Comparison of ENCODE assay signal across 20 cellular contexts in genomic region chr12:32021346-32021773, GRCh38.
DNase-seq lines count a peak whose midpoint lies in the region; ATAC-seq and TF ChIP-seq lines count a peak whose summit lies in the region.
"Had no signal": no experiment of that assay in that cellular context is flagged by ENCODE, and none has a peak within 500 bp of the region (broad histone marks: within the 10 kb centered on the region; RNA-seq: fewer than 3 reads in every experiment).

No MANE protein-coding gene starts in this region.

- H3K4me1 Mint-ChIP-seq in activated naive CD8-positive, alpha-beta T cell (ENCODE audit: low read depth), result peaks cover 26% of the 10 kb centered on the region
- H3K4me1 Mint-ChIP-seq in activated naive CD8-positive, alpha-beta T cell treated with anti-CD3 and anti-CD28 coated beads for 36 hours, result peaks cover 26% of the 10 kb centered on the region
- H3K4me1 Mint-ChIP-seq in WTC11 (peaks cover 60% of the 10 kb centered on the region), nephron progenitor cell (peaks cover 24% of the 10 kb centered on the region)
- H3K4me1 Mint-ChIP-seq in CD8-positive, alpha-beta memory T cell, result peaks cover 17 to 25% (median 20%) of the 10 kb centered on the region in 3 donors

- no peak overlapping the region for H3K27ac ChIP-seq in CD8-positive, alpha-beta memory T cell (ENCODE audit: low read depth, low read length)
- no peak overlapping the region for H3K27ac ChIP-seq in right atrium auricular region
- H3K27ac ChIP-seq: BLaER1, GM23248 had no signal

- H3K4me1 ChIP-seq in CD8-positive, alpha-beta memory T cell (ENCODE audit: insufficient read depth, low read length), result peaks cover 16% of the 10 kb centered on the region
- H3K4me1 ChIP-seq in right atrium auricular region, result no peaks in the 10 kb centered on the region
- H3K4me1 ChIP-seq: BLaER1 had no signal

- DNase-seq in activated naive CD8-positive, alpha-beta T cell treated with anti-CD3 and anti-CD28 coated beads for 36 hours, result no peak
- DNase-seq in WTC11 (ENCODE audit: low spot score), result no peak
- DNase-seq in nephron progenitor cell, result no peak
- DNase-seq in CD8-positive, alpha-beta memory T cell, result no peak
- no peak for DNase-seq in 8988T
- DNase-seq in right atrium auricular region (ENCODE audit: low spot score), result no peak
- DNase-seq: ACHN; CD4-positive, alpha-beta memory T cell; DND-41; GM23248; NCI-H1105; NCI-H146; NCI-H2029; NCI-H2227 treated with DMSO at 0.1 percent for 48 hours; NCI-H510A had no signal

- peak overlapping the region; percentile 28 for H3K27ac Mint-ChIP-seq in activated naive CD8-positive, alpha-beta T cell
- no peak overlapping the region for H3K27ac Mint-ChIP-seq in activated naive CD8-positive, alpha-beta T cell treated with anti-CD3 and anti-CD28 coated beads for 36 hours
- H3K27ac Mint-ChIP-seq in WTC11 (no peak overlapping the region; the same call in 1 of the 2 replicates), nephron progenitor cell (peak overlapping the region; percentile 11)
- peak overlapping the region in 3 of 8 donors; percentile 43 to 82 (median 74) for H3K27ac Mint-ChIP-seq in CD8-positive, alpha-beta memory T cell

- H3K27me3 Mint-ChIP-seq in activated naive CD8-positive, alpha-beta T cell, result no peaks in the 10 kb centered on the region
- no peaks in the 10 kb centered on the region for H3K27me3 Mint-ChIP-seq in activated naive CD8-positive, alpha-beta T cell treated with anti-CD3 and anti-CD28 coated beads for 36 hours
- no peaks in the 10 kb centered on the region for H3K27me3 Mint-ChIP-seq in WTC11 (ENCODE audit: low read depth)
- H3K27me3 Mint-ChIP-seq in nephron progenitor cell (ENCODE audit: low read depth, poor library complexity), result peaks cover 4% of the 10 kb centered on the region
- H3K27me3 Mint-ChIP-seq in CD8-positive, alpha-beta memory T cell, result no peaks in the 10 kb centered on the region
- H3K27me3 Mint-ChIP-seq: CD4-positive, alpha-beta memory T cell had no signal

- TF ChIP-seq CTCF in WTC11 (IDR thresholded peaks at IDR 0.05) (no peak), nephron progenitor cell (IDR thresholded peaks at IDR 0.05) (no peak), right atrium auricular region (IDR thresholded peaks at IDR 0.05) (no peak)

- H3K27me3 ChIP-seq in CD8-positive, alpha-beta memory T cell (ENCODE audit: insufficient read depth, low read length, poor library complexity, severe bottlenecking), result no peaks in the 10 kb centered on the region
- H3K27me3 ChIP-seq in right atrium auricular region, result no peaks in the 10 kb centered on the region
- H3K27me3 ChIP-seq: BLaER1 had no signal

- peaks cover 18% of the 10 kb centered on the region for H3K36me3 Mint-ChIP-seq in activated naive CD8-positive, alpha-beta T cell
- peaks cover 14% of the 10 kb centered on the region for H3K36me3 Mint-ChIP-seq in activated naive CD8-positive, alpha-beta T cell treated with anti-CD3 and anti-CD28 coated beads for 36 hours
- H3K36me3 Mint-ChIP-seq in WTC11 (peaks cover 11% of the 10 kb centered on the region), nephron progenitor cell (ENCODE audit: low read depth) (peaks cover 4% of the 10 kb centered on the region)
- H3K36me3 Mint-ChIP-seq in CD8-positive, alpha-beta memory T cell, result peaks cover 3 to 13% (median 7%) of the 10 kb centered on the region in 3 donors

- ATAC-seq in WTC11, result no peak
- ATAC-seq: GM12878, HCT116, Panc1 had no signal

- no peak overlapping the region for H3K4me3 ChIP-seq in CD8-positive, alpha-beta memory T cell (ENCODE audit: low read length)
- no peak overlapping the region for H3K4me3 ChIP-seq in right atrium auricular region
- H3K4me3 ChIP-seq: BLaER1, GM12878, GM23248 had no signal

- no peak overlapping the region for H3K4me3 Mint-ChIP-seq in activated naive CD8-positive, alpha-beta T cell
- no peak overlapping the region for H3K4me3 Mint-ChIP-seq in activated naive CD8-positive, alpha-beta T cell treated with anti-CD3 and anti-CD28 coated beads for 36 hours
- no peak overlapping the region for H3K4me3 Mint-ChIP-seq in WTC11
- no peak overlapping the region for H3K4me3 Mint-ChIP-seq in nephron progenitor cell
- H3K4me3 Mint-ChIP-seq in CD8-positive, alpha-beta memory T cell, result no peak overlapping the region
- H3K4me3 Mint-ChIP-seq: CD4-positive, alpha-beta memory T cell had no signal

- H3K9me3 ChIP-seq in CD8-positive, alpha-beta memory T cell (ENCODE audit: low read length), result no peaks in the 10 kb centered on the region
- no peaks in the 10 kb centered on the region for H3K9me3 ChIP-seq in right atrium auricular region
- H3K9me3 ChIP-seq: BLaER1 had no signal

- H3K36me3 ChIP-seq in CD8-positive, alpha-beta memory T cell (ENCODE audit: insufficient read depth, low read length), result no peaks in the 10 kb centered on the region
- H3K36me3 ChIP-seq in right atrium auricular region, result no peaks in the 10 kb centered on the region
- H3K36me3 ChIP-seq: BLaER1 had no signal

- H3K9me3 Mint-ChIP-seq in activated naive CD8-positive, alpha-beta T cell (ENCODE audit: low read depth), result no peaks in the 10 kb centered on the region
- peaks cover 6% of the 10 kb centered on the region for H3K9me3 Mint-ChIP-seq in activated naive CD8-positive, alpha-beta T cell treated with anti-CD3 and anti-CD28 coated beads for 36 hours
- H3K9me3 Mint-ChIP-seq in WTC11 (peaks cover 20% of the 10 kb centered on the region), nephron progenitor cell (peaks cover 22% of the 10 kb centered on the region)
- peaks cover 0 to 3% (median 0%) of the 10 kb centered on the region in 5 donors for H3K9me3 Mint-ChIP-seq in CD8-positive, alpha-beta memory T cell
- H3K9me3 Mint-ChIP-seq: CD4-positive, alpha-beta memory T cell had no signal

- CTCF ChIA-PET in WTC11 (lab: Charles Lee), result interaction anchor here (0.6 kb wide), 1 partner anchor 617 kb away, joined by 3 read pairs; no protein-coding TSS in a partner anchor
- CTCF ChIA-PET in CD8-positive, alpha-beta memory T cell (lab: Charles Lee), result no interaction called here

- POLR2A ChIA-PET in WTC11 (lab: Charles Lee), result interaction anchor here (1.0 kb wide), 1 partner anchor 292 kb away, joined by 3 read pairs; the partner anchor contains the start of gene AMN1
- POLR2A ChIA-PET in CD8-positive, alpha-beta memory T cell (lab: Charles Lee), result no interaction called here

TF ChIP-seq in WTC11, 78 proteins besides CTCF, POLR2A, EP300 and RAD21:
- TF ChIP-seq ZNF423 (CRISPR knock-in tag; IDR thresholded peaks at IDR 0.05), result 0 out of 2 replicates have a peak, but pooled peaks have one; percentile 40
- peak; percentile 80; the same call in 1 of the 2 replicates for TF ChIP-seq MXD4 (CRISPR knock-in tag; IDR thresholded peaks at IDR 0.05; ENCODE audit: borderline replicate concordance)
- no peak for TF ChIP-seq HMGXB4 (CRISPR knock-in tag; IDR thresholded peaks at IDR 0.05)
- no peak for TF ChIP-seq SP1 (CRISPR knock-in tag; conservative IDR thresholded peaks at IDR 0.05)
- peak; percentile 93 for TF ChIP-seq ZSCAN18 (CRISPR knock-in tag; IDR thresholded peaks at IDR 0.05)

Comparison
In these comparisons a context has a peak if more than half of its experiments do, and no peak if none do; other contexts are left out.
1. H3K27ac Mint-ChIP-seq: peak in activated naive CD8-positive, alpha-beta T cell (single experiment) and nephron progenitor cell (single experiment); none in activated naive CD8-positive, alpha-beta T cell treated with anti-CD3 and anti-CD28 coated beads for 36 hours (single experiment) and WTC11 (single experiment).